ENCODE assay signal across 1 cellular context in the genomic region with DNA sequence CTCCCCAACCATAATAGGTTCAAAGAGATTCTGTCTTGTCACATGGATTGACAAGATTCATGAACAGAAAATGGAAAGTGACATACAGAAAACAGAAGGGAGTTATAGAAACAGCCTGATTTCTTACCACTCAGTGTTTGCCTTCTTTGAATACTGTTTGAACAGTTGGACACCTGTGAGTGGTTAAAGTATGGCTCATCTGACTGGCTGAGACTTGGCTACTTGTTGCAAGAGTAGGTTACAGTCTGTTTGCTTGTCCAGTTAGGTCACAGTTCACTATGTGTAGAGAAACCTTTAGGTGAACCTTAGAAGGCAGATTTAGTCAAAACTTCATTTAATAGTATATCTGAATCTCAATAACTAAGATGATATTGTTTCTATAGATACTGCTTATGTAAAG.
TF ChIP-seq lines count a peak whose summit lies in the region.

No MANE protein-coding gene starts in this region.

TF ChIP-seq in HepG2, 621 proteins besides CTCF, POLR2A, EP300 and RAD21 (continued from another document):
- TF ChIP-seq, protein P1, sequence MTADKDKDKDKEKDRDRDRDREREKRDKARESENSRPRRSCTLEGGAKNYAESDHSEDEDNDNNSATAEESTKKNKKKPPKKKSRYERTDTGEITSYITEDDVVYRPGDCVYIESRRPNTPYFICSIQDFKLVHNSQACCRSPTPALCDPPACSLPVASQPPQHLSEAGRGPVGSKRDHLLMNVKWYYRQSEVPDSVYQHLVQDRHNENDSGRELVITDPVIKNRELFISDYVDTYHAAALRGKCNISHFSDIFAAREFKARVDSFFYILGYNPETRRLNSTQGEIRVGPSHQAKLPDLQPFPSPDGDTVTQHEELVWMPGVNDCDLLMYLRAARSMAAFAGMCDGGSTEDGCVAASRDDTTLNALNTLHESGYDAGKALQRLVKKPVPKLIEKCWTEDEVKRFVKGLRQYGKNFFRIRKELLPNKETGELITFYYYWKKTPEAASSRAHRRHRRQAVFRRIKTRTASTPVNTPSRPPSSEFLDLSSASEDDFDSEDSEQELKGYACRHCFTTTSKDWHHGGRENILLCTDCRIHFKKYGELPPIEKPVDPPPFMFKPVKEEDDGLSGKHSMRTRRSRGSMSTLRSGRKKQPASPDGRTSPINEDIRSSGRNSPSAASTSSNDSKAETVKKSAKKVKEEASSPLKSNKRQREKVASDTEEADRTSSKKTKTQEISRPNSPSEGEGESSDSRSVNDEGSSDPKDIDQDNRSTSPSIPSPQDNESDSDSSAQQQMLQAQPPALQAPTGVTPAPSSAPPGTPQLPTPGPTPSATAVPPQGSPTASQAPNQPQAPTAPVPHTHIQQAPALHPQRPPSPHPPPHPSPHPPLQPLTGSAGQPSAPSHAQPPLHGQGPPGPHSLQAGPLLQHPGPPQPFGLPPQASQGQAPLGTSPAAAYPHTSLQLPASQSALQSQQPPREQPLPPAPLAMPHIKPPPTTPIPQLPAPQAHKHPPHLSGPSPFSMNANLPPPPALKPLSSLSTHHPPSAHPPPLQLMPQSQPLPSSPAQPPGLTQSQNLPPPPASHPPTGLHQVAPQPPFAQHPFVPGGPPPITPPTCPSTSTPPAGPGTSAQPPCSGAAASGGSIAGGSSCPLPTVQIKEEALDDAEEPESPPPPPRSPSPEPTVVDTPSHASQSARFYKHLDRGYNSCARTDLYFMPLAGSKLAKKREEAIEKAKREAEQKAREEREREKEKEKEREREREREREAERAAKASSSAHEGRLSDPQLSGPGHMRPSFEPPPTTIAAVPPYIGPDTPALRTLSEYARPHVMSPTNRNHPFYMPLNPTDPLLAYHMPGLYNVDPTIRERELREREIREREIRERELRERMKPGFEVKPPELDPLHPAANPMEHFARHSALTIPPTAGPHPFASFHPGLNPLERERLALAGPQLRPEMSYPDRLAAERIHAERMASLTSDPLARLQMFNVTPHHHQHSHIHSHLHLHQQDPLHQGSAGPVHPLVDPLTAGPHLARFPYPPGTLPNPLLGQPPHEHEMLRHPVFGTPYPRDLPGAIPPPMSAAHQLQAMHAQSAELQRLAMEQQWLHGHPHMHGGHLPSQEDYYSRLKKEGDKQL (CRISPR knock-in tag; IDR thresholded peaks at IDR 0.05; ENCODE audit: low read depth) = no peak
- TF ChIP-seq ZBTB42 (CRISPR knock-in tag; IDR thresholded peaks at IDR 0.05) (no peak), MXD4 (CRISPR knock-in tag; IDR thresholded peaks at IDR 0.05) (no peak), GABPA (IDR thresholded peaks at IDR 0.05; ENCODE audit: low read depth, low read length) (no peak), GABPA (CRISPR knock-in tag; IDR thresholded peaks at IDR 0.05; ENCODE audit: low read depth) (no peak), YEATS4 (CRISPR knock-in tag; IDR thresholded peaks at IDR 0.05; ENCODE audit: borderline replicate concordance) (no peak), CCDC6 (CRISPR knock-in tag; IDR thresholded peaks at IDR 0.05) (no peak)
- TF ChIP-seq, protein P2, sequence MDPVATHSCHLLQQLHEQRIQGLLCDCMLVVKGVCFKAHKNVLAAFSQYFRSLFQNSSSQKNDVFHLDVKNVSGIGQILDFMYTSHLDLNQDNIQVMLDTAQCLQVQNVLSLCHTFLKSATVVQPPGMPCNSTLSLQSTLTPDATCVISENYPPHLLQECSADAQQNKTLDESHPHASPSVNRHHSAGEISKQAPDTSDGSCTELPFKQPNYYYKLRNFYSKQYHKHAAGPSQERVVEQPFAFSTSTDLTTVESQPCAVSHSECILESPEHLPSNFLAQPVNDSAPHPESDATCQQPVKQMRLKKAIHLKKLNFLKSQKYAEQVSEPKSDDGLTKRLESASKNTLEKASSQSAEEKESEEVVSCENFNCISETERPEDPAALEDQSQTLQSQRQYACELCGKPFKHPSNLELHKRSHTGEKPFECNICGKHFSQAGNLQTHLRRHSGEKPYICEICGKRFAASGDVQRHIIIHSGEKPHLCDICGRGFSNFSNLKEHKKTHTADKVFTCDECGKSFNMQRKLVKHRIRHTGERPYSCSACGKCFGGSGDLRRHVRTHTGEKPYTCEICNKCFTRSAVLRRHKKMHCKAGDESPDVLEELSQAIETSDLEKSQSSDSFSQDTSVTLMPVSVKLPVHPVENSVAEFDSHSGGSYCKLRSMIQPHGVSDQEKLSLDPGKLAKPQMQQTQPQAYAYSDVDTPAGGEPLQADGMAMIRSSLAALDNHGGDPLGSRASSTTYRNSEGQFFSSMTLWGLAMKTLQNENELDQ (CRISPR knock-in tag; IDR thresholded peaks at IDR 0.05; ENCODE audit: borderline replicate concordance) = no peak
- TF ChIP-seq, protein P3, sequence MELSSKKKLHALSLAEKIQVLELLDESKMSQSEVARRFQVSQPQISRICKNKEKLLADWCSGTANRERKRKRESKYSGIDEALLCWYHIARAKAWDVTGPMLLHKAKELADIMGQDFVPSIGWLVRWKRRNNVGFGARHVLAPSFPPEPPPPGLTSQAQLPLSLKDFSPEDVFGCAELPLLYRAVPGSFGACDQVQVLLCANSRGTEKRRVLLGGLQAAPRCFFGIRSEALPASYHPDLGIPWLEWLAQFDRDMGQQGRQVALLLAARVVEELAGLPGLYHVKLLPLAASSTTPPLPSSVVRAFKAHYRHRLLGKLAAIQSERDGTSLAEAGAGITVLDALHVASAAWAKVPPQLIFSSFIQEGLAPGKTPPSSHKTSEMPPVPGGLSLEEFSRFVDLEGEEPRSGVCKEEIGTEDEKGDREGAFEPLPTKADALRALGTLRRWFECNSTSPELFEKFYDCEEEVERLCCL (CRISPR knock-in tag; IDR thresholded peaks at IDR 0.05; ENCODE audit: borderline replicate concordance) = no peak
